ENCODE assay signal across 8 cellular contexts in the genomic region with DNA sequence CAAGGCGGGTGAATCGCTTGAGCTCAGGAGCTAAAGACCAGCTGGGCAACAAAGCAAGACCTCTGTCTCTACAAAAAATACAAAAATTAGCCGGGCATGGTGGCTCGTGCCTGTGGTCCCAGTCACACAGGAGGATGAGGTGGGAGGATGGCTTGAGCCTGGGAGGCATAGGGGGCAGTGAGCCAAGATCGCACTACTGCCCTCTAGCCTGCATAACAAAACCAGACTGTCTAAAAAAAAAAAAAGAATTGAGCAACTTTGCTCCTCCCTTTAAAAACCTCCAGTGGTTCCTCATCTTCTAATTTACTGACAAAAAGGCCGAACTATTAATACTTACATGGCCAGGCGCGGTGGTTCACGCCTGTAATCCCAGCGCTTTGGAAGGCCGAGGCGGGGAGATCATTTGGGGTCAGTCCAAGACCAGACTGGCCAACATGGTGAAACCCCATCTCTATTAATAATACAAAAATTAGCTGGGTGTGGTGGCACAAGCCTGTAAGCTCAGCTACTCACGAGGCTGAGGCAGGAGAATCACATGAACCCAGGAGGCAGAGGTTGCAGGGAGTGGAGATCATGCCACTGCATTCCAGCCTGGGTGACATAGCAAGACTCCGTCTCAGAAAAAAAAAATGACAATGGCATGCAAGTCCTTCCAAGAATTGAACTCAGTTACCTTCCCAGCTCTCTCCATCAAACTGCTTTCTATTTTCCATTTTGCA. TPM values are rescaled to one million over a fixed set of nuclear protein-coding genes. Genes with fewer than 3 reads are reported as not detected.
DNase-seq lines count a peak whose midpoint lies in the region; ATAC-seq and TF ChIP-seq lines count a peak whose summit lies in the region.

No MANE protein-coding gene starts in this region.

- H3K9me2 ChIP-seq in Karpas-422 (replicated peaks; ENCODE audit: insufficient read depth, low read length), result no peaks in the 10 kb centered on the region

- intact Hi-C loops in left ventricle myocardium superior (cut with micrococcal nuclease), result loop anchor here (10.0 kb wide), 1 partner anchor 57 kb away; no protein-coding TSS in a partner anchor
- intact Hi-C loops in CD4-positive, alpha-beta memory T cell (cut with micrococcal nuclease), result no loop called here

- H3K4me2 ChIP-seq in Karpas-422 (ENCODE audit: low read depth, low read length, poor library complexity, severe bottlenecking), result peak overlapping the region; percentile 54

- no peaks in the 10 kb centered on the region for H3K27me3 ChIP-seq in Karpas-422 (ENCODE audit: low read length)
- no peaks in the 10 kb centered on the region for H3K27me3 ChIP-seq in CD4-positive, alpha-beta memory T cell (ENCODE audit: insufficient read depth, low read length)

- no peak overlapping the region for H2AFZ ChIP-seq in Karpas-422 (ENCODE audit: low read length)

- no peaks in the 10 kb centered on the region for H3K9me3 ChIP-seq in Karpas-422 (ENCODE audit: low read length)
- H3K9me3 ChIP-seq in CD4-positive, alpha-beta memory T cell (ENCODE audit: control insufficient read depth in 1 of 2, low read length in 2 of 2), result no peaks in the 10 kb centered on the region

- TF ChIP-seq CTCF in WTC11 (IDR thresholded peaks at IDR 0.05), result no peak

- no peak overlapping the region for H3K4me3 Mint-ChIP-seq in WTC11
- no peak overlapping the region for H3K4me3 Mint-ChIP-seq in stimulated activated naive CD8-positive, alpha-beta T cell treated with anti-CD3 and anti-CD28 coated beads, Interleukin-15, amount 100 ng/mL, for 72 hours
- H3K4me3 Mint-ChIP-seq in CD4-positive, alpha-beta memory T cell, result peak overlapping the region in 4 of 8 donors; percentile 25 to 64 (median 40)

- H3K79me2 ChIP-seq in Karpas-422 (ENCODE audit: low read length), result peaks cover 99% of the 10 kb centered on the region

- peaks cover 15% of the 10 kb centered on the region for H4K20me1 ChIP-seq in Karpas-422 (ENCODE audit: insufficient read depth, low read depth, low read length)

- peaks cover 39% of the 10 kb centered on the region for H3K4me1 ChIP-seq in Karpas-422 (ENCODE audit: low read length)
- peaks cover 59% of the 10 kb centered on the region for H3K4me1 ChIP-seq in CD4-positive, alpha-beta memory T cell (ENCODE audit: insufficient read depth, low read length)

- H3K9me3 Mint-ChIP-seq in WTC11, result peaks cover 7% of the 10 kb centered on the region
- H3K9me3 Mint-ChIP-seq in stimulated activated naive CD8-positive, alpha-beta T cell treated with anti-CD3 and anti-CD28 coated beads, Interleukin-15, amount 100 ng/mL, for 72 hours, result no peaks in the 10 kb centered on the region
- no peaks in the 10 kb centered on the region for H3K9me3 Mint-ChIP-seq in CD4-positive, alpha-beta memory T cell

- H3K4me1 Mint-ChIP-seq in WTC11, result peaks cover 23% of the 10 kb centered on the region
- peaks cover 62% of the 10 kb centered on the region for H3K4me1 Mint-ChIP-seq in stimulated activated naive CD8-positive, alpha-beta T cell treated with anti-CD3 and anti-CD28 coated beads, Interleukin-15, amount 100 ng/mL, for 72 hours
- peaks cover 39 to 75% (median 55%) of the 10 kb centered on the region in 4 donors for H3K4me1 Mint-ChIP-seq in CD4-positive, alpha-beta memory T cell

- CTCF ChIA-PET in WTC11 (lab: Charles Lee), result interaction anchor here (1.0 to 7.0 kb wide), 5 partner anchors 15 to 58 kb away, joined by 3 to 40 read pairs (median 4); no protein-coding TSS in a partner anchor
- CTCF ChIA-PET in CD4-positive, alpha-beta memory T cell (lab: Charles Lee; ENCODE audit: partially characterized antibody), result interaction anchor here (0.7 to 6.5 kb wide), 4 partner anchors 10 to 57 kb away, joined by 3 to 48 read pairs (median 4); no protein-coding TSS in a partner anchor

- peak overlapping the region; percentile 18; the same call in 1 of the 2 replicates for H3K4me3 ChIP-seq in Karpas-422 (ENCODE audit: low read length)
- H3K4me3 ChIP-seq in CD4-positive, alpha-beta memory T cell (ENCODE audit: low read length in 2 of 2), result no peak overlapping the region

- peak overlapping the region; percentile 35; the same call in 1 of the 2 replicates for H3K9ac ChIP-seq in Karpas-422 (ENCODE audit: low read length)

- 0 out of 2 replicates have a peak overlapping the region, but pooled peaks have one; percentile 34 for H3K27ac Mint-ChIP-seq in WTC11
- H3K27ac Mint-ChIP-seq in stimulated activated naive CD8-positive, alpha-beta T cell treated with anti-CD3 and anti-CD28 coated beads, Interleukin-15, amount 100 ng/mL, for 72 hours, result peak overlapping the region; percentile 15 to 59
- H3K27ac Mint-ChIP-seq in CD4-positive, alpha-beta memory T cell, result peak overlapping the region in 3 of 7 donors; percentile 6 to 84 (median 65)

- peak overlapping the region; percentile 54 for H3K27ac ChIP-seq in Karpas-422 (ENCODE audit: low read length)
- H3K27ac ChIP-seq in CD4-positive, alpha-beta memory T cell (ENCODE audit: low read depth, low read length), result no peak overlapping the region

- H3K36me3 ChIP-seq in Karpas-422 (ENCODE audit: insufficient read depth, low read length), result peaks cover 14% of the 10 kb centered on the region; the same call in 1 of the 2 replicates
- H3K36me3 ChIP-seq in CD4-positive, alpha-beta memory T cell (ENCODE audit: insufficient read depth, low read length), result no peaks in the 10 kb centered on the region

- peak; percentile 2; the same call in 1 of the 2 replicates for ATAC-seq in WTC11
- ATAC-seq in left ventricle myocardium superior, result peak; percentile 25
- no peak for ATAC-seq in stimulated activated naive CD8-positive, alpha-beta T cell treated with anti-CD3 and anti-CD28 coated beads, Interleukin-15, amount 100 ng/mL, for 72 hours
- no peak for ATAC-seq in HG02840 (IDR thresholded peaks at IDR 0.05; ENCODE audit: low FRiP score, unreplicated experiment)

- DNase-seq in CD1c-positive myeloid dendritic cell (ENCODE audit: extremely low spot score) (peak; percentile 76), Karpas-422 (peak; percentile 80), WTC11 (ENCODE audit: low spot score) (peak; percentile 17), left ventricle myocardium superior (peak; percentile 68), ureter (ENCODE audit: low spot score) (no peak)
- no peak for DNase-seq in stimulated activated naive CD8-positive, alpha-beta T cell treated with anti-CD3 and anti-CD28 coated beads, Interleukin-15, amount 100 ng/mL, for 72 hours
- DNase-seq in CD4-positive, alpha-beta memory T cell, result no peak

- H3K27me3 Mint-ChIP-seq in WTC11 (ENCODE audit: low read depth), result no peaks in the 10 kb centered on the region
- H3K27me3 Mint-ChIP-seq in stimulated activated naive CD8-positive, alpha-beta T cell treated with anti-CD3 and anti-CD28 coated beads, Interleukin-15, amount 100 ng/mL, for 72 hours, result no peaks in the 10 kb centered on the region
- no peaks in the 10 kb centered on the region for H3K27me3 Mint-ChIP-seq in CD4-positive, alpha-beta memory T cell

- POLR2A ChIA-PET in WTC11 (lab: Charles Lee), result no interaction called here
- POLR2A ChIA-PET in CD4-positive, alpha-beta memory T cell (lab: Charles Lee; ENCODE audit: partially characterized antibody), result no interaction called here

- H3K36me3 Mint-ChIP-seq in WTC11, result peaks cover 30% of the 10 kb centered on the region
- H3K36me3 Mint-ChIP-seq in CD4-positive, alpha-beta memory T cell, result peaks cover 28 to 34% of the 10 kb centered on the region in 2 donors

TF ChIP-seq in WTC11, 78 proteins besides CTCF, POLR2A, EP300 and RAD21 (continues in another document):
- TF ChIP-seq ZNF423 (CRISPR knock-in tag; IDR thresholded peaks at IDR 0.05) (no peak), TEAD1 (CRISPR knock-in tag; IDR thresholded peaks at IDR 0.05) (no peak), MXD4 (CRISPR knock-in tag; IDR thresholded peaks at IDR 0.05; ENCODE audit: borderline replicate concordance) (no peak), ZNF317 (CRISPR knock-in tag; IDR thresholded peaks at IDR 0.05; ENCODE audit: borderline replicate concordance, low read depth) (no peak), ZNF671 (CRISPR knock-in tag; IDR thresholded peaks at IDR 0.05) (no peak), NR2C2 (CRISPR knock-in tag; IDR thresholded peaks at IDR 0.05) (no peak), GRHL2 (CRISPR knock-in tag; IDR thresholded peaks at IDR 0.05; ENCODE audit: insufficient replicate concordance, severe bottlenecking) (no peak), IRF1 (CRISPR knock-in tag; IDR thresholded peaks at IDR 0.05) (no peak), ESRRA (CRISPR knock-in tag; IDR thresholded peaks at IDR 0.05; ENCODE audit: borderline replicate concordance) (no peak), ZSCAN18 (CRISPR knock-in tag; IDR thresholded peaks at IDR 0.05) (no peak)

RNA-seq across cellular contexts. Expression of gene ACBD3, which starts 4.4 kb away (rescaled TPM):
- 20.6 and 25.2 TPM in 2 replicates for total RNA-seq in Karpas-422 (2014; rRNA removed; shearing (Covaris generic); ENCODE audit: low replicate concordance)
- total RNA-seq in WTC11 (2021) (30.5 to 38.9 TPM (median 31.1 TPM) in 3 replicates), left ventricle myocardium superior (30.1 TPM), ureter (43.9 TPM)
- total RNA-seq in CD4-positive, alpha-beta memory T cell, result 10 to 100 TPM; 28.7 to 29.7 TPM
- 10 to 100 TPM; 10.1 to 22.8 TPM for polyA plus RNA-seq in CD4-positive, alpha-beta memory T cell

RNA-seq across cellular contexts. Expression of gene MIXL1, which starts 41.3 kb away (rescaled TPM):
- total RNA-seq in Karpas-422 (2014; rRNA removed; shearing (Covaris generic); ENCODE audit: low replicate concordance), result 9.2 and 20.8 TPM in 2 replicates
- total RNA-seq in WTC11 (2021), result 5.1 to 6.4 TPM (median 5.6 TPM) in 3 replicates
- total RNA-seq in left ventricle myocardium superior, result not detected
- 0.52 TPM for total RNA-seq in ureter
- total RNA-seq in CD4-positive, alpha-beta memory T cell, result not detected
- not detected for polyA plus RNA-seq in CD4-positive, alpha-beta memory T cell

Comparison
In these comparisons a context has a peak if more than half of its experiments do, and no peak if none do; other contexts are left out.
1. DNase-seq: peak in CD1c-positive myeloid dendritic cell (single experiment), Karpas-422 (single experiment), WTC11 (single experiment) and left ventricle myocardium superior (single experiment); none in stimulated activated naive CD8-positive, alpha-beta T cell treated with anti-CD3 and anti-CD28 coated beads, Interleukin-15, amount 100 ng/mL, for 72 hours (0 of 2), ureter (single experiment) and CD4-positive, alpha-beta memory T cell (0 of 5).
2. ATAC-seq: peak in WTC11 (single experiment) and left ventricle myocardium superior (single experiment); none in stimulated activated naive CD8-positive, alpha-beta T cell treated with anti-CD3 and anti-CD28 coated beads, Interleukin-15, amount 100 ng/mL, for 72 hours (single experiment) and HG02840 (single experiment).